9 cellular contexts compared by ENCODE assay signal in genomic region chr11:43278302-43278956, GRCh38. TPM values are rescaled to one million over a fixed set of nuclear protein-coding genes. Genes with fewer than 3 reads are reported as not detected.
DNase-seq lines count a peak whose midpoint lies in the region; ATAC-seq and TF ChIP-seq lines count a peak whose summit lies in the region.
"Had no signal": no experiment of that assay in that cellular context is flagged by ENCODE, and none has a peak within 500 bp of the region (broad histone marks: within the 10 kb centered on the region; RNA-seq: fewer than 3 reads in every experiment).

No MANE protein-coding gene starts in this region.

- H3K27me3 Mint-ChIP-seq in activated CD8-positive, alpha-beta T cell treated with anti-CD3 and anti-CD28 coated beads for 36 hours = peaks cover 6% of the 10 kb centered on the region
- no peaks in the 10 kb centered on the region for H3K27me3 Mint-ChIP-seq in activated CD8-positive, alpha-beta T cell treated with anti-CD3 and anti-CD28 coated beads, Interleukin-2, amount 10 ng/mL, durations not matched to agents 7 days and 5 days (ENCODE audit: low read depth)
- H3K27me3 Mint-ChIP-seq in nephron progenitor cell (ENCODE audit: low read depth, poor library complexity) = peaks cover 15% of the 10 kb centered on the region

- POLR2A ChIA-PET in activated CD8-positive, alpha-beta T cell treated with anti-CD3 and anti-CD28 coated beads for 36 hours (lab: Charles Lee) = no interaction called here
- POLR2A ChIA-PET in activated CD8-positive, alpha-beta T cell treated with anti-CD3 and anti-CD28 coated beads, Interleukin-2, amount 10 ng/mL, durations not matched to agents 7 days and 5 days (lab: Charles Lee) = no interaction called here

- H3K27ac Mint-ChIP-seq in activated CD8-positive, alpha-beta T cell treated with anti-CD3 and anti-CD28 coated beads for 36 hours = no peak overlapping the region
- no peak overlapping the region for H3K27ac Mint-ChIP-seq in activated CD8-positive, alpha-beta T cell treated with anti-CD3 and anti-CD28 coated beads, Interleukin-2, amount 10 ng/mL, durations not matched to agents 7 days and 5 days
- no peak overlapping the region for H3K27ac Mint-ChIP-seq in nephron progenitor cell

- H3K36me3 ChIP-seq in body of pancreas (replicated peaks in 1 of 2; ENCODE audit: insufficient read depth in 1 of 2, low read depth in 2 of 2) = no peaks in the 10 kb centered on the region
- H3K36me3 ChIP-seq: neutrophil had no signal

- no peaks in the 10 kb centered on the region for H3K4me1 Mint-ChIP-seq in activated CD8-positive, alpha-beta T cell treated with anti-CD3 and anti-CD28 coated beads for 36 hours (ENCODE audit: low read depth)
- H3K4me1 Mint-ChIP-seq in activated CD8-positive, alpha-beta T cell treated with anti-CD3 and anti-CD28 coated beads, Interleukin-2, amount 10 ng/mL, durations not matched to agents 7 days and 5 days (ENCODE audit: low read depth) = no peaks in the 10 kb centered on the region
- H3K4me1 Mint-ChIP-seq in nephron progenitor cell = no peaks in the 10 kb centered on the region

- CTCF ChIA-PET in activated CD8-positive, alpha-beta T cell treated with anti-CD3 and anti-CD28 coated beads for 36 hours (lab: Charles Lee) = interaction anchor here (0.8 to 1.1 kb wide), 5 partner anchors 9 to 303 kb away, joined by 3 to 4 read pairs (median 3); no protein-coding TSS in a partner anchor
- CTCF ChIA-PET in activated CD8-positive, alpha-beta T cell treated with anti-CD3 and anti-CD28 coated beads, Interleukin-2, amount 10 ng/mL, durations not matched to agents 7 days and 5 days (lab: Charles Lee) = interaction anchor here (1.0 kb wide), 1 partner anchor 303 kb away, joined by 3 read pairs; no protein-coding TSS in a partner anchor

- H3K9me3 Mint-ChIP-seq in activated CD8-positive, alpha-beta T cell treated with anti-CD3 and anti-CD28 coated beads for 36 hours = peaks cover 6% of the 10 kb centered on the region
- H3K9me3 Mint-ChIP-seq in activated CD8-positive, alpha-beta T cell treated with anti-CD3 and anti-CD28 coated beads, Interleukin-2, amount 10 ng/mL, durations not matched to agents 7 days and 5 days (ENCODE audit: insufficient read depth) = no peaks in the 10 kb centered on the region
- H3K9me3 Mint-ChIP-seq in nephron progenitor cell = peaks cover 9% of the 10 kb centered on the region

- H3K27me3 ChIP-seq in body of pancreas = no peaks in the 10 kb centered on the region

- no peak overlapping the region for H3K27ac ChIP-seq in body of pancreas
- H3K27ac ChIP-seq: neutrophil had no signal

- no peak for ATAC-seq in activated CD8-positive, alpha-beta T cell treated with anti-CD3 and anti-CD28 coated beads for 36 hours
- ATAC-seq in activated CD8-positive, alpha-beta T cell treated with anti-CD3 and anti-CD28 coated beads, Interleukin-2, amount 10 ng/mL, durations not matched to agents 7 days and 5 days = no peak
- ATAC-seq in body of pancreas (peak; percentile 55), HG02610 (IDR thresholded peaks at IDR 0.05; ENCODE audit: unreplicated experiment) (no peak)

- peak; percentile 21 for TF ChIP-seq CTCF in activated CD8-positive, alpha-beta T cell treated with anti-CD3 and anti-CD28 coated beads for 36 hours (IDR thresholded peaks at IDR 0.05)
- TF ChIP-seq CTCF in body of pancreas (IDR thresholded peaks at IDR 0.05) (peak in 5 of 7 experiments; percentile 19 to 47 (median 42)), nephron progenitor cell (IDR thresholded peaks at IDR 0.05) (peak; percentile 35)

- no peak for DNase-seq in activated CD8-positive, alpha-beta T cell treated with anti-CD3 and anti-CD28 coated beads for 36 hours
- DNase-seq in activated CD8-positive, alpha-beta T cell treated with anti-CD3 and anti-CD28 coated beads, Interleukin-2, amount 10 ng/mL, durations not matched to agents 7 days and 5 days = no peak
- peak; percentile 22 to 33 for DNase-seq in NCI-H1930 (lab: John Stamatoyannopoulos, UW)
- no peak for DNase-seq in body of pancreas
- DNase-seq in nephron progenitor cell = no peak
- DNase-seq in AML-193 (lab: John Stamatoyannopoulos, UW) = no peak
- no peak for DNase-seq in activated T-cell treated with anti-CD3 and anti-CD28 coated beads for 4 hours

- no peak for TF ChIP-seq POLR2A in body of pancreas (IDR thresholded peaks at IDR 0.05)

- H3K4me3 ChIP-seq in body of pancreas = no peak overlapping the region

- H3K4me1 ChIP-seq in body of pancreas = peaks cover 7% of the 10 kb centered on the region

- intact Hi-C loops in activated CD8-positive, alpha-beta T cell treated with anti-CD3 and anti-CD28 coated beads for 36 hours (cut with micrococcal nuclease) = no loop called here
- intact Hi-C loops in body of pancreas (cut with DNase I) = no loop called here

- no peaks in the 10 kb centered on the region for H3K36me3 Mint-ChIP-seq in activated CD8-positive, alpha-beta T cell treated with anti-CD3 and anti-CD28 coated beads for 36 hours (ENCODE audit: low read depth)
- no peaks in the 10 kb centered on the region for H3K36me3 Mint-ChIP-seq in activated CD8-positive, alpha-beta T cell treated with anti-CD3 and anti-CD28 coated beads, Interleukin-2, amount 10 ng/mL, durations not matched to agents 7 days and 5 days (ENCODE audit: low read depth)
- H3K36me3 Mint-ChIP-seq in nephron progenitor cell (ENCODE audit: low read depth) = no peaks in the 10 kb centered on the region

- H3K4me3 Mint-ChIP-seq in activated CD8-positive, alpha-beta T cell treated with anti-CD3 and anti-CD28 coated beads for 36 hours = no peak overlapping the region
- no peak overlapping the region for H3K4me3 Mint-ChIP-seq in activated CD8-positive, alpha-beta T cell treated with anti-CD3 and anti-CD28 coated beads, Interleukin-2, amount 10 ng/mL, durations not matched to agents 7 days and 5 days
- no peak overlapping the region for H3K4me3 Mint-ChIP-seq in nephron progenitor cell

- WGBS in body of pancreas, 2 donors = 30 to 32% methylated on average over 9 of the region's 9 CpGs

- no peaks in the 10 kb centered on the region for H3K9me3 ChIP-seq in body of pancreas
- H3K9me3 ChIP-seq: neutrophil had no signal

RNA-seq across cellular contexts. Expression of gene API5, which starts 33.4 kb away (rescaled TPM):
- total RNA-seq in activated CD8-positive, alpha-beta T cell treated with anti-CD3 and anti-CD28 coated beads for 36 hours = 100 to 1,000 TPM; 156 to 169 TPM
- 100 to 1,000 TPM; 108 to 115 TPM for total RNA-seq in activated CD8-positive, alpha-beta T cell treated with anti-CD3 and anti-CD28 coated beads, Interleukin-2, amount 10 ng/mL, durations not matched to agents 7 days and 5 days
- total RNA-seq in body of pancreas = 10 to 100 TPM; 32.7 to 45.8 TPM

Comparison
In these comparisons a context has a peak if more than half of its experiments do, and no peak if none do; other contexts are left out.
1. DNase-seq: peak in NCI-H1930 (2 of 2); none in activated CD8-positive, alpha-beta T cell treated with anti-CD3 and anti-CD28 coated beads for 36 hours (single experiment), activated CD8-positive, alpha-beta T cell treated with anti-CD3 and anti-CD28 coated beads, Interleukin-2, amount 10 ng/mL, durations not matched to agents 7 days and 5 days (single experiment), body of pancreas (0 of 4), nephron progenitor cell (single experiment), AML-193 (0 of 2) and activated T-cell treated with anti-CD3 and anti-CD28 coated beads for 4 hours (single experiment).
2. Peak in every context shown above with its lines, with median percentiles within 50 percentile points of each other: CTCF ChIP-seq.